Comparison of ENCODE assay signal across 24 cellular contexts in the genomic region with DNA sequence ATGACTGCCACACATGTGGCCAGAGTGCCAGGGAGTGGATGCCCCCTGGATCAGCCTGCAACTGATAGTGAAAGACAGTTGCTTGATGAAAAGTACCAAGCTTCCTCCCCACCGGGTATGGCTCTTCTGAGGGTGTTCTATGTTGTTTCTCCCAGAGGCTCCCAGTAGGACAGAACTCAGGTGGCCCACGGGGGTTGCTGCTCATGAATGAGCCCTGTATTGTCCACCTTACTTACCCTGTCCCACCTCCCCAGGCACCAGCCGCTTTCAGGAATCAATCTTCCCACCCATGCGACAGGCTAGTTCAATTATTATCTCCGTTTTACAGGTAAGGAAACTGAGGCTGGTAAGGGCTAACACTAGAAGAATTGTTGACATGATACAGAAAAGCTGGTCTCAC.
"Had no signal": no experiment of that assay in that cellular context is flagged by ENCODE, and none has a peak within 500 bp of the region (broad histone marks: within the 10 kb centered on the region; RNA-seq: fewer than 3 reads in every experiment).

No MANE protein-coding gene starts in this region.

- H3K27ac ChIP-seq: left lung, lower lobe of right lung, pancreas, prostate gland, spleen had no signal

- H3K4me1 ChIP-seq: prostate gland had no signal

- ATAC-seq: left cardiac atrium; left lung; lower lobe of right lung; naive thymus-derived CD8-positive, alpha-beta T cell; pancreas; right cardiac atrium; sciatic nerve; stimulated activated effector memory CD8-positive, alpha-beta T cell treated with anti-CD3 and anti-CD28 coated beads, Interleukin-12 subunit alpha, Interleukin-12 subunit beta, amount 100 ng/mL, for 72 hours; stimulated activated naive CD8-positive, alpha-beta T cell treated with anti-CD3 and anti-CD28 coated beads, Interleukin-15, amount 100 ng/mL, for 72 hours had no signal

- H3K9me3 ChIP-seq: left lung, lower lobe of right lung, pancreas, prostate gland, spleen, tibial nerve, uterus had no signal

- H3K27ac Mint-ChIP-seq: stimulated activated effector memory CD8-positive, alpha-beta T cell treated with anti-CD3 and anti-CD28 coated beads, Interleukin-12 subunit alpha, Interleukin-12 subunit beta, amount 100 ng/mL, for 72 hours; stimulated activated naive CD8-positive, alpha-beta T cell treated with anti-CD3 and anti-CD28 coated beads, Interleukin-15, amount 100 ng/mL, for 72 hours; type B pancreatic cell had no signal

- H3K4me3 ChIP-seq: left lung, lower lobe of right lung, pancreas, prostate gland, spleen, tibial nerve, uterus had no signal

- H3K9me3 Mint-ChIP-seq: naive thymus-derived CD8-positive, alpha-beta T cell; nephron; neural crest cell; stimulated activated effector memory CD8-positive, alpha-beta T cell treated with anti-CD3 and anti-CD28 coated beads, Interleukin-12 subunit alpha, Interleukin-12 subunit beta, amount 100 ng/mL, for 72 hours; stimulated activated naive CD8-positive, alpha-beta T cell treated with anti-CD3 and anti-CD28 coated beads, Interleukin-15, amount 100 ng/mL, for 72 hours; type B pancreatic cell had no signal

- H3K4me3 Mint-ChIP-seq: stimulated activated naive CD8-positive, alpha-beta T cell treated with anti-CD3 and anti-CD28 coated beads, Interleukin-15, amount 100 ng/mL, for 72 hours; type B pancreatic cell had no signal

- H3K36me3 ChIP-seq: left lung, lower lobe of right lung, pancreas, prostate gland, spleen, tibial nerve, uterus had no signal

- DNase-seq: hypothalamus; kidney glomerular epithelial cell; left cardiac atrium; left lung; lower lobe of right lung; mammary epithelial cell; naive thymus-derived CD8-positive, alpha-beta T cell; nucleus accumbens; pancreas; retina; right cardiac atrium; small intestine; spleen; stimulated activated CD4-positive, alpha-beta T cell treated with anti-CD3 and anti-CD28 coated beads, Interleukin-4, amount 100 ng/mL, for 24 hours; stimulated activated naive CD4-positive, alpha-beta T cell treated with Interleukin-2 at 50 U/mL for 16 hours; stimulated activated naive CD8-positive, alpha-beta T cell treated with anti-CD3 and anti-CD28 coated beads, Interleukin-15, amount 100 ng/mL, for 72 hours; uterus had no signal

- H3K27me3 Mint-ChIP-seq: naive thymus-derived CD8-positive, alpha-beta T cell; stimulated activated naive CD8-positive, alpha-beta T cell treated with anti-CD3 and anti-CD28 coated beads, Interleukin-15, amount 100 ng/mL, for 72 hours; type B pancreatic cell had no signal

- H3K27me3 ChIP-seq: left lung, pancreas, spleen, tibial nerve, uterus had no signal
